8 cellular contexts compared by ENCODE assay signal in the genomic region with DNA sequence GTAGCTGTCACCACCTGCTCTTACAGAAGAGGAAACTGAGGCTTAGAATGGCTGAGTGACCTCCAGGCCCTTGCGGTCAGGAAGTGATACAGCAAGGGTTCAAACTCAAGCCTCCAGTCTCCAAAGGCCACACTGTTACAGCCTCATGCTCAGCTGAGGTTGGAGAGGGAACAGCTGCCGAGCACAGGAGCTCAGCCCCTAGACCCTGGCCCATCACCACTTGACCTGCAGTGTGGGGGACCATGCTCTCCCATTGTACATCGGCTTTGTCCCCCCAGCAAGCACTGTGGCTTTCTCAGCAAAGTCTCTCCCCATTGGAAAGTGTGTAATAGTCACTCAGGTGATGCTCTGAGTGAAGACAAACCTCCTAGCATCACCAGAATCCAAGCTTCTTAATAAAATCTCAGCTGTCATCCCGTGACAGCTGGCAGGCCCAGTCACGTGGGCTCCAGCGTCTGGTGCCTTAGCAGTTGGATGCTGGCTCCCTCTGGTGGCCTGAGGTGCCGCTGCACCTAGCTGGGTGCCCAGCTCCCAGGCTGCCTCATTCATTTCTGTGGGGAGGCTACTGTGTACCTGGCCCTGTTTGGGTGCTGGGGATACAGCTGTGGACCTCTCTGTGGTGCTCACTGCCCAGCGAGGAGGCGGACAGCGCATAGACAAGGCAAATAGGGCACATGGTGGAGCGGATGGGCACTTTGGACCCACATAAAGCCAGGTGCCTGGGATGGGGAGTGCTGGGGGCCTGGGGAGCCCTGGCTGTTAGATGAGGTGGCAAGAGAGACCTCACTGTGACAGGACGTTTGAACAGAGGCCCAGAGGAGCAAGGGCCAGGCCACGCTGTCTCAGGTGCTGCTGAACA. TPM values are rescaled to one million over a fixed set of nuclear protein-coding genes. Genes with fewer than 3 reads are reported as not detected.
DNase-seq lines count a peak whose midpoint lies in the region; ATAC-seq and TF ChIP-seq lines count a peak whose summit lies in the region.

No MANE protein-coding gene starts in this region.

- H3K9me3 Mint-ChIP-seq in activated CD8-positive, alpha-beta T cell treated with anti-CD3 and anti-CD28 coated beads, Interleukin-2, amount 10 ng/mL, durations not matched to agents 7 days and 5 days (ENCODE audit: insufficient read depth) = no peaks in the 10 kb centered on the region
- no peaks in the 10 kb centered on the region for H3K9me3 Mint-ChIP-seq in memory B cell

- ATAC-seq in GM19025 (IDR thresholded peaks at IDR 0.05; ENCODE audit: low read depth, unreplicated experiment) (peak; percentile 83), HG03558 (IDR thresholded peaks at IDR 0.05; ENCODE audit: extremely low read depth, unreplicated experiment) (peak; percentile 73), memory B cell (ENCODE audit: low read depth) (peak; percentile 98)
- peak; percentile 96 for ATAC-seq in activated CD8-positive, alpha-beta T cell treated with anti-CD3 and anti-CD28 coated beads, Interleukin-2, amount 10 ng/mL, durations not matched to agents 7 days and 5 days

- CTCF ChIA-PET in activated CD8-positive, alpha-beta T cell treated with anti-CD3 and anti-CD28 coated beads, Interleukin-2, amount 10 ng/mL, durations not matched to agents 7 days and 5 days (lab: Charles Lee) = interaction anchor here (0.5 to 3.1 kb wide), 39 partner anchors 10 to 397 kb away, joined by 3 to 44 read pairs (median 4); partner anchors contain the start of genes DAGLA, FEN1 and TMEM258

- no peaks in the 10 kb centered on the region for H3K36me3 Mint-ChIP-seq in activated CD8-positive, alpha-beta T cell treated with anti-CD3 and anti-CD28 coated beads, Interleukin-2, amount 10 ng/mL, durations not matched to agents 7 days and 5 days (ENCODE audit: low read depth)
- H3K36me3 Mint-ChIP-seq in memory B cell = no peaks in the 10 kb centered on the region

- no peaks in the 10 kb centered on the region for H3K27me3 Mint-ChIP-seq in activated CD8-positive, alpha-beta T cell treated with anti-CD3 and anti-CD28 coated beads, Interleukin-2, amount 10 ng/mL, durations not matched to agents 7 days and 5 days (ENCODE audit: low read depth)
- peaks cover 8% of the 10 kb centered on the region for H3K27me3 Mint-ChIP-seq in memory B cell

- POLR2A ChIA-PET in activated CD8-positive, alpha-beta T cell treated with anti-CD3 and anti-CD28 coated beads, Interleukin-2, amount 10 ng/mL, durations not matched to agents 7 days and 5 days (lab: Charles Lee) = no interaction called here

- DNase-seq in AG10803 (ENCODE audit: low read depth) = peak; percentile 77
- DNase-seq in NCI-H774 (lab: John Stamatoyannopoulos, UW) = peak; percentile 83
- peak; percentile 88 for DNase-seq in activated CD8-positive, alpha-beta T cell treated with anti-CD3 and anti-CD28 coated beads, Interleukin-2, amount 10 ng/mL, durations not matched to agents 7 days and 5 days
- peak; percentile 71 for DNase-seq in effector CD8-positive, alpha-beta T cell (lab: John Stamatoyannopoulos, UW)
- peak; percentile 69 to 82 for DNase-seq in memory B cell (ENCODE audit: low spot score in 2 of 2)
- DNase-seq in stimulated activated CD8-positive, alpha-beta memory T cell treated with anti-CD3 and anti-CD28 coated beads, Interleukin-15, amount 100 ng/mL, for 1 hour (ENCODE audit: low read depth) = peak; percentile 66

- H3K27ac Mint-ChIP-seq in activated CD8-positive, alpha-beta T cell treated with anti-CD3 and anti-CD28 coated beads, Interleukin-2, amount 10 ng/mL, durations not matched to agents 7 days and 5 days = no peak overlapping the region
- H3K27ac Mint-ChIP-seq in memory B cell = no peak overlapping the region

- TF ChIP-seq CTCF in AG10803 (conservative IDR thresholded peaks at IDR 0.05; ENCODE audit: low read length) = peak; percentile 99

- H3K4me1 Mint-ChIP-seq in activated CD8-positive, alpha-beta T cell treated with anti-CD3 and anti-CD28 coated beads, Interleukin-2, amount 10 ng/mL, durations not matched to agents 7 days and 5 days (ENCODE audit: low read depth) = peaks cover 2% of the 10 kb centered on the region
- H3K4me1 Mint-ChIP-seq in memory B cell = peaks cover 4% of the 10 kb centered on the region

- no peak overlapping the region for H3K4me3 ChIP-seq in AG10803 (ENCODE audit: low read length)

- H3K4me3 Mint-ChIP-seq in activated CD8-positive, alpha-beta T cell treated with anti-CD3 and anti-CD28 coated beads, Interleukin-2, amount 10 ng/mL, durations not matched to agents 7 days and 5 days = no peak overlapping the region
- H3K4me3 Mint-ChIP-seq in memory B cell = no peak overlapping the region

RNA-seq across cellular contexts. Expression of gene MYRF, which starts 19.1 kb away (rescaled TPM):
- total RNA-seq in activated CD8-positive, alpha-beta T cell treated with anti-CD3 and anti-CD28 coated beads, Interleukin-2, amount 10 ng/mL, durations not matched to agents 7 days and 5 days = 1 to 10 TPM; 2.8 to 2.9 TPM

RNA-seq across cellular contexts. Expression of gene DAGLA, which starts 53.2 kb away (rescaled TPM):
- total RNA-seq in activated CD8-positive, alpha-beta T cell treated with anti-CD3 and anti-CD28 coated beads, Interleukin-2, amount 10 ng/mL, durations not matched to agents 7 days and 5 days = under 1 TPM in 1 of 2 experiments, not detected in 1; 0.05 TPM

RNA-seq across cellular contexts. Expression of gene TMEM258, which starts 59.0 kb away (rescaled TPM):
- total RNA-seq in activated CD8-positive, alpha-beta T cell treated with anti-CD3 and anti-CD28 coated beads, Interleukin-2, amount 10 ng/mL, durations not matched to agents 7 days and 5 days = 100 to 1,000 TPM; 154 to 163 TPM

RNA-seq across cellular contexts. Expression of gene FEN1, which starts 59.4 kb away (rescaled TPM):
- 100 to 1,000 TPM; 146 TPM for total RNA-seq in activated CD8-positive, alpha-beta T cell treated with anti-CD3 and anti-CD28 coated beads, Interleukin-2, amount 10 ng/mL, durations not matched to agents 7 days and 5 days
